ENCODE assay signal across 1 cellular context in genomic region chr5:146516151-146516475, GRCh38.
TF ChIP-seq lines count a peak whose summit lies in the region.

Gene GPR151 (minus strand): TSS chr5:146516190. CDS start chr5:146516113, 77 bp downstream.

TF ChIP-seq in GM12878, 131 proteins besides CTCF, POLR2A, EP300 and RAD21 (continued from another document):
- TF ChIP-seq NKRF (conservative IDR thresholded peaks at IDR 0.05) (no peak), IRF5 (IDR thresholded peaks at IDR 0.05; ENCODE audit: borderline replicate concordance) (no peak), YBX1 (IDR thresholded peaks at IDR 0.05) (no peak), POU2F2 (IDR thresholded peaks at IDR 0.05; ENCODE audit: borderline replicate concordance, low read depth, low read length) (no peak), IRF4 (IDR thresholded peaks at IDR 0.05; ENCODE audit: low read depth, low read length) (no peak)
- TF ChIP-seq, protein P1, sequence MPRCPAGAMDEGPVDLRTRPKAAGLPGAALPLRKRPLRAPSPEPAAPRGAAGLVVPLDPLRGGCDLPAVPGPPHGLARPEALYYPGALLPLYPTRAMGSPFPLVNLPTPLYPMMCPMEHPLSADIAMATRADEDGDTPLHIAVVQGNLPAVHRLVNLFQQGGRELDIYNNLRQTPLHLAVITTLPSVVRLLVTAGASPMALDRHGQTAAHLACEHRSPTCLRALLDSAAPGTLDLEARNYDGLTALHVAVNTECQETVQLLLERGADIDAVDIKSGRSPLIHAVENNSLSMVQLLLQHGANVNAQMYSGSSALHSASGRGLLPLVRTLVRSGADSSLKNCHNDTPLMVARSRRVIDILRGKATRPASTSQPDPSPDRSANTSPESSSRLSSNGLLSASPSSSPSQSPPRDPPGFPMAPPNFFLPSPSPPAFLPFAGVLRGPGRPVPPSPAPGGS (IDR thresholded peaks at IDR 0.05; ENCODE audit: borderline replicate concordance, insufficient read depth, low read depth, low read length, poor library complexity, severe bottlenecking), result no peak
